12 cellular contexts compared by ENCODE assay signal in genomic region chr10:34696423-34696822, GRCh38.
DNase-seq lines count a peak whose midpoint lies in the region; ATAC-seq and TF ChIP-seq lines count a peak whose summit lies in the region.
"Had no signal": no experiment of that assay in that cellular context is flagged by ENCODE, and none has a peak within 500 bp of the region (broad histone marks: within the 10 kb centered on the region; RNA-seq: fewer than 3 reads in every experiment).

No MANE protein-coding gene starts in this region.

- DNase-seq in M059J (ENCODE audit: low read depth): peak; percentile 77
- DNase-seq in putamen (ENCODE audit: low spot score): peak; percentile 27
- no peak for DNase-seq in BE2C
- no peak for DNase-seq in NCI-H69 (lab: John Stamatoyannopoulos, UW)
- DNase-seq in activated naive CD4-positive, alpha-beta T cell treated with anti-CD3 and anti-CD28 coated beads, Interleukin-2, amount 50 U/mL, for 16 hours: no peak
- DNase-seq: activated CD4-positive, alpha-beta T cell treated with anti-CD3 and anti-CD28 coated beads, Interleukin-2, amount 10 ng/mL, durations not matched to agents 24 days and 14 days; anterior cingulate cortex; SJCRH30 had no signal

- no peaks in the 10 kb centered on the region for H3K27me3 ChIP-seq in BE2C
- H3K27me3 ChIP-seq: hepatocyte, SJCRH30 had no signal

- no peak for TF ChIP-seq CTCF in BE2C (IDR thresholded peaks at IDR 0.05; ENCODE audit: low read depth, low read length)

- no peaks in the 10 kb centered on the region for H3K4me1 ChIP-seq in BE2C

- no peak overlapping the region for H3K4me3 ChIP-seq in BE2C (ENCODE audit: low read depth, low read length)
- H3K4me3 ChIP-seq: hepatocyte, SJCRH30 had no signal

- ATAC-seq in GM18511 (IDR thresholded peaks at IDR 0.05; ENCODE audit: unreplicated experiment): peak; percentile 64
- peak; percentile 95 for ATAC-seq in esophagus mucosa
- no peak for ATAC-seq in GM18502 (IDR thresholded peaks at IDR 0.05; ENCODE audit: poor library complexity, unreplicated experiment)

- no peaks in the 10 kb centered on the region for H3K36me3 ChIP-seq in BE2C
- H3K36me3 ChIP-seq: SJCRH30 had no signal

- H3K9me3 ChIP-seq in BE2C: no peaks in the 10 kb centered on the region
- H3K9me3 ChIP-seq: SJCRH30 had no signal

Comparison
In these comparisons a context has a peak if more than half of its experiments do, and no peak if none do; other contexts are left out.
1. DNase-seq: peak in M059J (single experiment) and putamen (single experiment); none in BE2C (single experiment), NCI-H69 (single experiment) and activated naive CD4-positive, alpha-beta T cell treated with anti-CD3 and anti-CD28 coated beads, Interleukin-2, amount 50 U/mL, for 16 hours (single experiment).